In the genomic region with DNA sequence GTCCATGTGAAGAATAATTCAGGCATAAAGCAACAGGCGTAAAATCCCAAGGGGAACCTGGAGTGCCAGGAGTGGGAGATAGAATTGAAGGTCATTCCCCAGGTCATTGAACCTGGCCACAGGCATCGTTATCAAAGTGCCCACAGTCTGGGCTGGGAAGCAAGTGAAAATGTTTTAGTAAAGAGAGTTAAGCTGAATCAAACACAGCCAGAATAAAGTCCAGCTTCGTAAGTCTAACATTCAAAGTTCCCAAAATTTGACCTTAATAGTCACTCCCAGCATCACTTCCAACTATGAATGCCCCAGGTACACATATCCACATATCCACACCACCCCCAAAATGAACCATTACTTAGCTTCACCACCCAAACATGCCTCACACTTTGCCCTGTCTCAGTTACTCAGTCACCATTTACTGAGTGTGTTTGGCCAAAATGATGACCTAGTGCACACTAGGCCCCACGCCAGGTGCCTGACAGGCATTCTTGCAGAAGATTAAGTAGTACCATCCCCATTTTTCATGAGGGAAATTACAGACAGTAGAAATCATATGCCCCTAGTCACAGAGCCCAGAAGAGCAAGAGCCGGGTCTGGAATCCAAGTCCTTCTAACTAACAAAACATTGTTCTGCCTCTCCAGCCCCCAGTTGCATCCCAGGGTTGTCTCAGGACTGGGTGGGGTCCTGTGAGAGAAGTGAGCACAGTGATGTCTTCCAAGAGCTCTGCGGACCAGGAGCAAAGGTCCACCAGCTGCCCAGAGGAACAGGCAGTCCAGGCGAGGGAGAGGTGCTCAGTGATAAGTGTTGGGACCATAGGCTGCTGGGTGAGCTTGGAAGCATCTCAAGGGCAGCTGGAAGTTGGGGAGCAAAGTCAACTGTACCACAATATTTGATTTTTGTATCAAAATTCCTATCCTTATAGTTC, we compare ENCODE assay signal across 1 cellular context.
TF ChIP-seq lines count a peak whose summit lies in the region.

No MANE protein-coding gene starts in this region.

TF ChIP-seq in HepG2, 621 proteins besides CTCF, POLR2A, EP300 and RAD21:
- TF ChIP-seq, protein P1, sequence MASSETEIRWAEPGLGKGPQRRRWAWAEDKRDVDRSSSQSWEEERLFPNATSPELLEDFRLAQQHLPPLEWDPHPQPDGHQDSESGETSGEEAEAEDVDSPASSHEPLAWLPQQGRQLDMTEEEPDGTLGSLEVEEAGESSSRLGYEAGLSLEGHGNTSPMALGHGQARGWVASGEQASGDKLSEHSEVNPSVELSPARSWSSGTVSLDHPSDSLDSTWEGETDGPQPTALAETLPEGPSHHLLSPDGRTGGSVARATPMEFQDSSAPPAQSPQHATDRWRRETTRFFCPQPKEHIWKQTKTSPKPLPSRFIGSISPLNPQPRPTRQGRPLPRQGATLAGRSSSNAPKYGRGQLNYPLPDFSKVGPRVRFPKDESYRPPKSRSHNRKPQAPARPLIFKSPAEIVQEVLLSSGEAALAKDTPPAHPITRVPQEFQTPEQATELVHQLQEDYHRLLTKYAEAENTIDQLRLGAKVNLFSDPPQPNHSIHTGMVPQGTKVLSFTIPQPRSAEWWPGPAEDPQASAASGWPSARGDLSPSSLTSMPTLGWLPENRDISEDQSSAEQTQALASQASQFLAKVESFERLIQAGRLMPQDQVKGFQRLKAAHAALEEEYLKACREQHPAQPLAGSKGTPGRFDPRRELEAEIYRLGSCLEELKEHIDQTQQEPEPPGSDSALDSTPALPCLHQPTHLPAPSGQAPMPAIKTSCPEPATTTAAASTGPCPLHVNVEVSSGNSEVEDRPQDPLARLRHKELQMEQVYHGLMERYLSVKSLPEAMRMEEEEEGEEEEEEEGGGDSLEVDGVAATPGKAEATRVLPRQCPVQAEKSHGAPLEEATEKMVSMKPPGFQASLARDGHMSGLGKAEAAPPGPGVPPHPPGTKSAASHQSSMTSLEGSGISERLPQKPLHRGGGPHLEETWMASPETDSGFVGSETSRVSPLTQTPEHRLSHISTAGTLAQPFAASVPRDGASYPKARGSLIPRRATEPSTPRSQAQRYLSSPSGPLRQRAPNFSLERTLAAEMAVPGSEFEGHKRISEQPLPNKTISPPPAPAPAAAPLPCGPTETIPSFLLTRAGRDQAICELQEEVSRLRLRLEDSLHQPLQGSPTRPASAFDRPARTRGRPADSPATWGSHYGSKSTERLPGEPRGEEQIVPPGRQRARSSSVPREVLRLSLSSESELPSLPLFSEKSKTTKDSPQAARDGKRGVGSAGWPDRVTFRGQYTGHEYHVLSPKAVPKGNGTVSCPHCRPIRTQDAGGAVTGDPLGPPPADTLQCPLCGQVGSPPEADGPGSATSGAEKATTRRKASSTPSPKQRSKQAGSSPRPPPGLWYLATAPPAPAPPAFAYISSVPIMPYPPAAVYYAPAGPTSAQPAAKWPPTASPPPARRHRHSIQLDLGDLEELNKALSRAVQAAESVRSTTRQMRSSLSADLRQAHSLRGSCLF (CRISPR knock-in tag; IDR thresholded peaks at IDR 0.05; ENCODE audit: borderline replicate concordance), result no peak
